34 cellular contexts compared by ENCODE assay signal in genomic region chr7:25882151-25882773, GRCh38.
"Had no signal": no experiment of that assay in that cellular context is flagged by ENCODE, and none has a peak within 500 bp of the region (broad histone marks: within the 10 kb centered on the region; RNA-seq: fewer than 3 reads in every experiment).

No MANE protein-coding gene starts in this region.

- H3K4me3 ChIP-seq: adrenal gland, body of pancreas, esophagus squamous epithelium, gastroesophageal sphincter had no signal

- FAIRE-seq: colon, endometrium, endothelial cell of umbilical vein had no signal

- H3K9me3 ChIP-seq: adrenal gland, body of pancreas, esophagus squamous epithelium, gastroesophageal sphincter had no signal

- ATAC-seq: activated CD4-positive, CD25-positive, alpha-beta regulatory T cell treated with anti-CD3 and anti-CD28 coated beads, Interleukin-2, amount 50 U/mL, for 24 hours; activated CD8-positive, alpha-beta T cell treated with anti-CD3 and anti-CD28 coated beads for 36 hours; activated naive CD8-positive, alpha-beta T cell treated with anti-CD3 and anti-CD28 coated beads, Interleukin-2, amount 50 U/mL, for 24 hours; activated T-cell treated with anti-CD3 and anti-CD28 coated beads, Interleukin-2, amount 50 U/mL, for 4 hours; body of pancreas; gastroesophageal sphincter; T-helper 17 cell had no signal

- H3K36me3 ChIP-seq: adrenal gland, esophagus squamous epithelium, gastroesophageal sphincter, WERI-Rb-1 had no signal

- H3K4me1 Mint-ChIP-seq: activated naive CD4-positive, alpha-beta T cell treated with anti-CD3 and anti-CD28 coated beads, Interleukin-2, amount 50 U/mL, for 24 hours; activated naive CD8-positive, alpha-beta T cell treated with anti-CD3 and anti-CD28 coated beads for 36 hours; activated naive CD8-positive, alpha-beta T cell treated with anti-CD3 and anti-CD28 coated beads, Interleukin-2, amount 50 U/mL, for 24 hours; T-helper 17 cell had no signal

- H3K27ac ChIP-seq: adrenal gland, body of pancreas, epithelial cell of prostate, esophagus squamous epithelium, gastroesophageal sphincter, WERI-Rb-1 had no signal

- H3K4me3 Mint-ChIP-seq: activated B cell treated with CpG ODN at 0.5 μM for 24 hours; activated CD8-positive, alpha-beta T cell treated with anti-CD3 and anti-CD28 coated beads for 36 hours; activated naive CD4-positive, alpha-beta T cell treated with anti-CD3 and anti-CD28 coated beads for 36 hours; activated naive CD4-positive, alpha-beta T cell treated with anti-CD3 and anti-CD28 coated beads, Interleukin-2, amount 50 U/mL, for 24 hours; activated naive CD8-positive, alpha-beta T cell treated with anti-CD3 and anti-CD28 coated beads for 36 hours; activated naive CD8-positive, alpha-beta T cell treated with anti-CD3 and anti-CD28 coated beads, Interleukin-2, amount 50 U/mL, for 24 hours; activated T-cell treated with anti-CD3 and anti-CD28 coated beads, Interleukin-2, amount 50 U/mL, for 4 hours; activated T-helper 1 cell treated with anti-CD3 and anti-CD28 coated beads, Interleukin-12 subunit alpha, Interleukin-12 subunit beta, Interleukin-2, Interleukin-4 antibody, amounts not matched to agents 30 ng/mL and 10 ng/mL and 1 ng/mL, durations not matched to agents 14 hours and 24 hours and 36 hours; T-helper 17 cell; T-helper 2 cell treated with Interferon-gamma antibody and Interleukin-4, amounts not matched to agents 5 μg/mL and 100 μg/mL, for 36 hours had no signal

- DNase-seq: activated B cell treated with CpG ODN at 0.5 μM for 24 hours; activated CD4-positive, alpha-beta T cell treated with anti-CD3 and anti-CD28 coated beads for 48 hours; activated CD4-positive, alpha-beta T cell treated with anti-CD3 and anti-CD28 coated beads, Interleukin-2, amount 50 U/mL, for 1 hour; activated CD4-positive, alpha-beta T cell treated with anti-CD3 and anti-CD28 coated beads, Interleukin-2, amount 50 U/mL, for 48 hours; activated CD8-positive, alpha-beta memory T cell treated with anti-CD3 and anti-CD28 coated beads for 24 hours; activated CD8-positive, alpha-beta T cell treated with anti-CD3 and anti-CD28 coated beads for 36 hours; activated effector memory CD4-positive, alpha-beta T cell treated with anti-CD3 and anti-CD28 coated beads, Interleukin-2, amount 50 U/mL, for 16 hours; activated naive CD4-positive, alpha-beta T cell treated with anti-CD3 and anti-CD28 coated beads for 36 hours; activated naive CD8-positive, alpha-beta T cell treated with anti-CD3 and anti-CD28 coated beads for 36 hours; activated naive CD8-positive, alpha-beta T cell treated with anti-CD3 and anti-CD28 coated beads, Interleukin-2, amount 50 U/mL, for 24 hours; activated T-cell treated with anti-CD3 and anti-CD28 coated beads, Interleukin-2, amount 50 U/mL, for 4 hours; adrenal gland; amygdala; aorta; body of pancreas; caudate nucleus; cortex of kidney; dermis blood vessel endothelial cell; effector CD4-positive, alpha-beta T cell; esophagus squamous epithelium; foreskin melanocyte; T-helper 17 cell; T1000; WERI-Rb-1 had no signal

- H3K9me3 Mint-ChIP-seq: activated B cell treated with CpG ODN at 0.5 μM for 24 hours; activated CD8-positive, alpha-beta T cell treated with anti-CD3 and anti-CD28 coated beads for 36 hours; activated naive CD4-positive, alpha-beta T cell treated with anti-CD3 and anti-CD28 coated beads for 36 hours; activated naive CD4-positive, alpha-beta T cell treated with anti-CD3 and anti-CD28 coated beads, Interleukin-2, amount 50 U/mL, for 24 hours; activated naive CD8-positive, alpha-beta T cell treated with anti-CD3 and anti-CD28 coated beads for 36 hours; activated naive CD8-positive, alpha-beta T cell treated with anti-CD3 and anti-CD28 coated beads, Interleukin-2, amount 50 U/mL, for 24 hours; activated T-cell treated with anti-CD3 and anti-CD28 coated beads, Interleukin-2, amount 50 U/mL, for 4 hours; activated T-helper 1 cell treated with anti-CD3 and anti-CD28 coated beads, Interleukin-12 subunit alpha, Interleukin-12 subunit beta, Interleukin-2, Interleukin-4 antibody, amounts not matched to agents 30 ng/mL and 10 ng/mL and 1 ng/mL, durations not matched to agents 14 hours and 24 hours and 36 hours; activated T-helper 2 cell treated with anti-CD3 and anti-CD28 coated beads, Interferon-gamma antibody, Interleukin-2, Interleukin-4, amounts not matched to agents 10 μg/mL and 5 μg/mL and 100 μg/mL, durations not matched to agents 14 hours and 24 hours and 36 hours; T-helper 2 cell treated with Interferon-gamma antibody and Interleukin-4, amounts not matched to agents 5 μg/mL and 100 μg/mL, for 36 hours had no signal

- H3K27ac Mint-ChIP-seq: activated B cell treated with CpG ODN at 0.5 μM for 24 hours; activated CD8-positive, alpha-beta T cell treated with anti-CD3 and anti-CD28 coated beads for 36 hours; activated naive CD4-positive, alpha-beta T cell treated with anti-CD3 and anti-CD28 coated beads for 36 hours; activated naive CD4-positive, alpha-beta T cell treated with anti-CD3 and anti-CD28 coated beads, Interleukin-2, amount 50 U/mL, for 24 hours; activated naive CD8-positive, alpha-beta T cell treated with anti-CD3 and anti-CD28 coated beads for 36 hours; activated naive CD8-positive, alpha-beta T cell treated with anti-CD3 and anti-CD28 coated beads, Interleukin-2, amount 50 U/mL, for 24 hours; activated T-helper 1 cell treated with anti-CD3 and anti-CD28 coated beads, Interleukin-12 subunit alpha, Interleukin-12 subunit beta, Interleukin-2, Interleukin-4 antibody, amounts not matched to agents 30 ng/mL and 10 ng/mL and 1 ng/mL, durations not matched to agents 14 hours and 24 hours and 36 hours; activated T-helper 2 cell treated with anti-CD3 and anti-CD28 coated beads, Interferon-gamma antibody, Interleukin-2, Interleukin-4, amounts not matched to agents 10 μg/mL and 5 μg/mL and 100 μg/mL, durations not matched to agents 14 hours and 24 hours and 36 hours; T-helper 17 cell; T-helper 2 cell treated with Interferon-gamma antibody and Interleukin-4, amounts not matched to agents 5 μg/mL and 100 μg/mL, for 36 hours had no signal

- H3K4me1 ChIP-seq: adrenal gland, body of pancreas, esophagus squamous epithelium, gastroesophageal sphincter had no signal

- H3K36me3 Mint-ChIP-seq: activated naive CD4-positive, alpha-beta T cell treated with anti-CD3 and anti-CD28 coated beads, Interleukin-2, amount 50 U/mL, for 24 hours; activated naive CD8-positive, alpha-beta T cell treated with anti-CD3 and anti-CD28 coated beads for 36 hours had no signal
